Comparison of ENCODE assay signal across 9 cellular contexts in the genomic region with DNA sequence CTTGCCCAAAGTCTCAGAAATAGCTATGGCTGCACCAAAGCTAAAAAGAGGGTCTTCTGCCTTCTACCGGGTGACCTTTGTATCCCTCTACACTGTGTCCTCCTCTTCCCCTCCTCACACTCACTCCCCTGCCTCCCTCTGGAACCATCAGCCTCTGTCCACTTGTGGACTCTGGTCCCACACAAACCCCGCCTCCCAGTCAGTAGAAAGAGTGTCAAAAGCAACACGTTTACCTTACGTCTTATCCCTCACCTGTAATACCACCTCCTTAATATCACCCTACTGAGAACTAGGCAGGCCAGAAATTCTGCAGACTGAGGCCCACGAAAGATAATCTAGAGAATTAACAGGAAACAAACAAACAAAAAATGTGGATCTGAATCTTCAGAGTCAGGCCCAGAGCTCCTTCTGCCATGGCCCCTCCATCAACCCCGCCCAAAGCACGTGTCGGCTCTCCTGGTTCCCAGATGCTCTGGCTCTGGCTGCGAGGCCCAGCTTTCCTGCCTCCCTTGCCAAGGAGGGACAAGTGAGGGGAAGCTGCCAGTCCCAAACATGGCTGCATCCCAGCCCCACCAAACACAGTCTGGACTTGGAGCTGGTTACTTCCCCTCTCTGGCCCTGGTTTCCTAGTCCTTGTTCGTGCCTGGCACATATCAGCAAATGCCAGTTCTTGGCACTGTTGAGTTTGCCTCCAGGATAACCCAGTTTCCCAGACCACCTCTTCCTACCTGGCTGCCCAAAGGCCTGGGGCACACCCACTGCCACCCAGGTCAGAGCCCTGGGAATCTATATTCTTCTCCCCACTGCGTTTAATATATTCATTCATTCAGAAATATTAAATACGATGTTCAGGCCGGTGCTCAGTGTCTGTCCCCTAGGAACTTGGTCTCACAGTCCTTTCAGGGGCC. TPM values are rescaled to one million over a fixed set of nuclear protein-coding genes. Genes with fewer than 3 reads are reported as not detected.
A peak's percentile ranks its signal among the peaks of the same experiment; 100 is the strongest.
DNase-seq lines count a peak whose midpoint lies in the region; ATAC-seq lines count a peak whose summit lies in the region.
"Had no signal": no experiment of that assay in that cellular context is flagged by ENCODE, and none has a peak within 500 bp of the region (broad histone marks: within the 10 kb centered on the region; RNA-seq: fewer than 3 reads in every experiment).

No MANE protein-coding gene starts in this region.

- DNase-seq in activated naive CD4-positive, alpha-beta T cell (lab: John Stamatoyannopoulos, UW): no peak
- DNase-seq in midbrain (lab: John Stamatoyannopoulos, UW) (peak; percentile 6), mucosa of gallbladder (ENCODE audit: low spot score) (no peak), NCI-H774 (lab: John Stamatoyannopoulos, UW) (no peak)
- DNase-seq: GF-D8 had no signal

- H3K27ac Mint-ChIP-seq in activated naive CD4-positive, alpha-beta T cell treated with anti-CD3 and anti-CD28 coated beads, Interleukin-2, amount 50 U/mL, for 24 hours: peak overlapping the region; percentile 71
- peak overlapping the region; percentile 74 for H3K27ac Mint-ChIP-seq in dendritic cell treated with granulocyte-macrophage colony-stimulating factor and Interleukin-4, amounts not matched to agents 40 ng/mL and 50 ng/mL, for 4 days

- intact Hi-C loops in dendritic cell treated with granulocyte-macrophage colony-stimulating factor and Interleukin-4, amounts not matched to agents 40 ng/mL and 50 ng/mL, for 4 days (cut with micrococcal nuclease): loop anchor here (2.0 to 5.0 kb wide), 3 partner anchors 49 to 176 kb away; a partner anchor contains a TSS

- H3K9me3 Mint-ChIP-seq in activated naive CD4-positive, alpha-beta T cell treated with anti-CD3 and anti-CD28 coated beads, Interleukin-2, amount 50 U/mL, for 24 hours: no peaks in the 10 kb centered on the region
- peaks cover 11% of the 10 kb centered on the region for H3K9me3 Mint-ChIP-seq in dendritic cell treated with granulocyte-macrophage colony-stimulating factor and Interleukin-4, amounts not matched to agents 40 ng/mL and 50 ng/mL, for 4 days

- peak overlapping the region; percentile 76 for H3K4me3 Mint-ChIP-seq in activated naive CD4-positive, alpha-beta T cell treated with anti-CD3 and anti-CD28 coated beads, Interleukin-2, amount 50 U/mL, for 24 hours
- peak overlapping the region; percentile 86 for H3K4me3 Mint-ChIP-seq in dendritic cell treated with granulocyte-macrophage colony-stimulating factor and Interleukin-4, amounts not matched to agents 40 ng/mL and 50 ng/mL, for 4 days

- H3K36me3 Mint-ChIP-seq in activated naive CD4-positive, alpha-beta T cell treated with anti-CD3 and anti-CD28 coated beads, Interleukin-2, amount 50 U/mL, for 24 hours: peaks cover 25% of the 10 kb centered on the region
- H3K36me3 Mint-ChIP-seq in dendritic cell treated with granulocyte-macrophage colony-stimulating factor and Interleukin-4, amounts not matched to agents 40 ng/mL and 50 ng/mL, for 4 days (ENCODE audit: low read depth): peaks cover 60% of the 10 kb centered on the region

- no peak for ATAC-seq in HG03039 (IDR thresholded peaks at IDR 0.05; ENCODE audit: unreplicated experiment)
- no peak for ATAC-seq in HG03045 (IDR thresholded peaks at IDR 0.05; ENCODE audit: unreplicated experiment)

- H3K4me1 Mint-ChIP-seq in activated naive CD4-positive, alpha-beta T cell treated with anti-CD3 and anti-CD28 coated beads, Interleukin-2, amount 50 U/mL, for 24 hours: peaks cover 58% of the 10 kb centered on the region
- peaks cover 54% of the 10 kb centered on the region for H3K4me1 Mint-ChIP-seq in dendritic cell treated with granulocyte-macrophage colony-stimulating factor and Interleukin-4, amounts not matched to agents 40 ng/mL and 50 ng/mL, for 4 days (ENCODE audit: low read depth)

- no peaks in the 10 kb centered on the region for H3K27me3 Mint-ChIP-seq in activated naive CD4-positive, alpha-beta T cell treated with anti-CD3 and anti-CD28 coated beads, Interleukin-2, amount 50 U/mL, for 24 hours
- peaks cover 4% of the 10 kb centered on the region for H3K27me3 Mint-ChIP-seq in dendritic cell treated with granulocyte-macrophage colony-stimulating factor and Interleukin-4, amounts not matched to agents 40 ng/mL and 50 ng/mL, for 4 days

RNA-seq across cellular contexts. Expression of a gene that starts 2.7 kb away (rescaled TPM):
- 460 TPM for total RNA-seq in mucosa of gallbladder
